ENCODE assay signal across 1 cellular context in the genomic region with DNA sequence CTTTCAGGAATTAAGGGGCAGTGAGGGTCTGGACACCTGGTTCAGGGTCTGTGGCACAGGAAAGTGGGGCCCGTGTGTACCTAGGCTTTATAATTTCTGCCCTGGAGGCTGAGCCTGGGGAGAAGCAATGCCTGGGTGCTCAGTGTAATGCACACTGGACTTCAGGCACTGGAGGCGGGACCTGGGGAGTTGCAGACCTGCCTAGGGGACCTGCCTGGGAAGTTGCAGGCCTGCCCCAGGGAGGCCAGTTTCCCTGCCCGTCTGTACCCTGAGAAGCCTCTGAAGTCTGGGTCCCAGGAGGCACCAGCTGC.
TF ChIP-seq lines count a peak whose summit lies in the region.

No MANE protein-coding gene starts in this region.

TF ChIP-seq in HCT116, 20 proteins besides CTCF, POLR2A, EP300 and RAD21:
- TF ChIP-seq TCF7L2 (IDR thresholded peaks at IDR 0.05; ENCODE audit: borderline replicate concordance, extremely low read depth, insufficient read depth, insufficient read length), result no peak
- no peak for TF ChIP-seq SIN3A (IDR thresholded peaks at IDR 0.05; ENCODE audit: low read depth)
- no peak for TF ChIP-seq FOSL1 (IDR thresholded peaks at IDR 0.05; ENCODE audit: low read depth)
- TF ChIP-seq JUND (IDR thresholded peaks at IDR 0.05), result no peak
- no peak for TF ChIP-seq EZH2phosphoT487 (IDR thresholded peaks at IDR 0.05; ENCODE audit: borderline replicate concordance)
- TF ChIP-seq CEBPB (IDR thresholded peaks at IDR 0.05; ENCODE audit: low read depth), result no peak
- TF ChIP-seq ZFX (IDR thresholded peaks at IDR 0.05), result no peak
- no peak for TF ChIP-seq CBX3 (IDR thresholded peaks at IDR 0.05; ENCODE audit: low read depth)
- TF ChIP-seq, protein P1, sequence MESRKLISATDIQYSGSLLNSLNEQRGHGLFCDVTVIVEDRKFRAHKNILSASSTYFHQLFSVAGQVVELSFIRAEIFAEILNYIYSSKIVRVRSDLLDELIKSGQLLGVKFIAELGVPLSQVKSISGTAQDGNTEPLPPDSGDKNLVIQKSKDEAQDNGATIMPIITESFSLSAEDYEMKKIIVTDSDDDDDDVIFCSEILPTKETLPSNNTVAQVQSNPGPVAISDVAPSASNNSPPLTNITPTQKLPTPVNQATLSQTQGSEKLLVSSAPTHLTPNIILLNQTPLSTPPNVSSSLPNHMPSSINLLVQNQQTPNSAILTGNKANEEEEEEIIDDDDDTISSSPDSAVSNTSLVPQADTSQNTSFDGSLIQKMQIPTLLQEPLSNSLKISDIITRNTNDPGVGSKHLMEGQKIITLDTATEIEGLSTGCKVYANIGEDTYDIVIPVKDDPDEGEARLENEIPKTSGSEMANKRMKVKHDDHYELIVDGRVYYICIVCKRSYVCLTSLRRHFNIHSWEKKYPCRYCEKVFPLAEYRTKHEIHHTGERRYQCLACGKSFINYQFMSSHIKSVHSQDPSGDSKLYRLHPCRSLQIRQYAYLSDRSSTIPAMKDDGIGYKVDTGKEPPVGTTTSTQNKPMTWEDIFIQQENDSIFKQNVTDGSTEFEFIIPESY (IDR thresholded peaks at IDR 0.05; ENCODE audit: extremely low read depth, insufficient replicate concordance, low read length), result no peak
- TF ChIP-seq POLR2AphosphoS5 (IDR thresholded peaks at IDR 0.05; ENCODE audit: low read depth, low read length), result no peak
- TF ChIP-seq ELF1 (IDR thresholded peaks at IDR 0.05; ENCODE audit: borderline replicate concordance, low read depth), result no peak
TF ChIP-seq in HCT116: peak in this region for 0.
